1 cellular context compared by ENCODE assay signal in genomic region chr2:237474931-237475703, GRCh38.
TF ChIP-seq lines count a peak whose summit lies in the region.

No MANE protein-coding gene starts in this region.

TF ChIP-seq in H1, 55 proteins besides CTCF, POLR2A, EP300 and RAD21 (continued from another document):
- TF ChIP-seq TEAD4 (IDR thresholded peaks at IDR 0.05; ENCODE audit: low read depth, low read length) (no peak), TCF12 (IDR thresholded peaks at IDR 0.05; ENCODE audit: low read depth, low read length) (0 out of 2 replicates have a peak, but pooled peaks have one; percentile 13), CBX5 (IDR thresholded peaks at IDR 0.05; ENCODE audit: low read depth, low read length) (no peak), CREB1 (IDR thresholded peaks at IDR 0.05) (no peak; the same call in 1 of the 2 replicates), SRF (IDR thresholded peaks at IDR 0.05; ENCODE audit: low read depth, low read length) (no peak), RBBP5 (IDR thresholded peaks at IDR 0.05; ENCODE audit: borderline replicate concordance, low read depth, low read length) (peak; percentile 41; the same call in 1 of the 2 replicates), TAF1 (IDR thresholded peaks at IDR 0.05; ENCODE audit: low read depth, low read length) (peak; percentile 67; the same call in 1 of the 2 replicates), PHF8 (conservative IDR thresholded peaks at IDR 0.05; ENCODE audit: low read depth, low read length) (peak; percentile 84), JUN (IDR thresholded peaks at IDR 0.05; ENCODE audit: low read depth, low read length) (no peak)
